Comparison of ENCODE assay signal across 15 cellular contexts in genomic region chr20:49832632-49833327, GRCh38. TPM values are rescaled to one million over a fixed set of nuclear protein-coding genes. Genes with fewer than 3 reads are reported as not detected.
A peak's percentile ranks its signal among the peaks of the same experiment; 100 is the strongest.
DNase-seq lines count a peak whose midpoint lies in the region; ATAC-seq and TF ChIP-seq lines count a peak whose summit lies in the region.
"Had no signal": no experiment of that assay in that cellular context is flagged by ENCODE, and none has a peak within 500 bp of the region (broad histone marks: within the 10 kb centered on the region; RNA-seq: fewer than 3 reads in every experiment).

No MANE protein-coding gene starts in this region.

- no peaks in the 10 kb centered on the region for H3K9me2 ChIP-seq in OCI-LY7 (ENCODE audit: insufficient read depth, low read length)

- DNase-seq in CD1c-positive myeloid dendritic cell (ENCODE audit: extremely low spot score) (peak; percentile 53), OCI-LY7 (ENCODE audit: low spot score) (peak; percentile 58), prostate gland (ENCODE audit: low spot score) (peak; percentile 76), GM19240 (ENCODE audit: insufficient read length, low spot score) (no peak), esophagus muscularis mucosa (ENCODE audit: extremely low spot score) (no peak)
- no peak for DNase-seq in effector CD8-positive, alpha-beta T cell (lab: John Stamatoyannopoulos, UW)
- DNase-seq: activated effector memory CD4-positive, alpha-beta T cell treated with Interleukin-2 at 50 U/mL for 16 hours; CD4-positive, alpha-beta T cell; foreskin keratinocyte; NCI-H1048; NCI-H524 treated with DMSO at 0.1 percent for 48 hours; stimulated activated CD4-positive, alpha-beta T cell treated with anti-CD3 and anti-CD28 coated beads, Interleukin-12 subunit alpha, Interleukin-12 subunit beta, amount 100 ng/mL, for 4 hours; SW 1271 had no signal

- WGBS in prostate gland: 73% methylated on average over 13 of the region's 13 CpGs
- WGBS in esophagus muscularis mucosa: 88% methylated on average over 13 of the region's 13 CpGs

- ATAC-seq in esophagus mucosa (peak; percentile 46), HG03469 (IDR thresholded peaks at IDR 0.05; ENCODE audit: unreplicated experiment) (no peak)
- ATAC-seq: foreskin keratinocyte had no signal

- no peak overlapping the region for H3K4me3 ChIP-seq in OCI-LY7 (ENCODE audit: low read depth, low read length, poor library complexity, severe bottlenecking)
- H3K4me3 ChIP-seq in prostate gland: no peak overlapping the region
- H3K4me3 ChIP-seq in esophagus muscularis mucosa: no peak overlapping the region

- POLR2A ChIA-PET in OCI-LY7 (lab: Charles Lee): interaction anchor here (1.5 to 1.7 kb wide), 2 partner anchors 20 to 185 kb away, joined by 5 read pairs; partner anchors contain the start of gene SLC9A8

- no peaks in the 10 kb centered on the region for H4K20me1 ChIP-seq in OCI-LY7 (ENCODE audit: insufficient read depth, low read length)

- H3K36me3 ChIP-seq in OCI-LY7 (ENCODE audit: insufficient read depth, low read length): peaks cover 52% of the 10 kb centered on the region
- no peaks in the 10 kb centered on the region for H3K36me3 ChIP-seq in prostate gland
- peaks cover 0 to 54% (median 24%) of the 10 kb centered on the region in 4 donors for H3K36me3 ChIP-seq in esophagus muscularis mucosa

- H2AFZ ChIP-seq in OCI-LY7 (ENCODE audit: low read length): no peak overlapping the region

- H3K27ac ChIP-seq in OCI-LY7 (ENCODE audit: low read depth, low read length, poor library complexity, severe bottlenecking) (peak overlapping the region; percentile 28), prostate gland (peak overlapping the region; percentile 76 to 83), esophagus muscularis mucosa (replicated peaks in 1 of 4) (peak overlapping the region in 2 of 4 donors; percentile 0 to 46)
- H3K27ac ChIP-seq: foreskin keratinocyte had no signal

- TF ChIP-seq POLR2A in prostate gland (IDR thresholded peaks at IDR 0.05) (no peak), esophagus muscularis mucosa (IDR thresholded peaks at IDR 0.05; ENCODE audit: low read depth) (no peak)

- H3K79me2 ChIP-seq in OCI-LY7 (ENCODE audit: insufficient read depth, low read depth, low read length): no peaks in the 10 kb centered on the region

- CTCF ChIA-PET in OCI-LY7 (lab: Charles Lee; ENCODE audit: unreplicated experiment): no interaction called here

- H3K9me3 ChIP-seq in OCI-LY7 (ENCODE audit: low read length) (no peaks in the 10 kb centered on the region), prostate gland (no peaks in the 10 kb centered on the region), esophagus muscularis mucosa (no peaks in the 10 kb centered on the region)

- intact Hi-C loops in OCI-LY7 (cut with micrococcal nuclease; ENCODE audit: unreplicated experiment) (no loop called here), prostate gland (cut with DNase I) (no loop called here), esophagus muscularis mucosa (cut with DNase I) (no loop called here)

- TF ChIP-seq EP300 in esophagus muscularis mucosa (IDR thresholded peaks at IDR 0.05): no peak

- H3K4me1 ChIP-seq in OCI-LY7 (ENCODE audit: insufficient read depth, low read length, poor library complexity, severe bottlenecking) (peaks cover 19% of the 10 kb centered on the region), prostate gland (replicated peaks) (peaks cover 16% of the 10 kb centered on the region), esophagus muscularis mucosa (peaks cover 0 to 15% (median 9%) of the 10 kb centered on the region in 4 donors)

- peak overlapping the region; percentile 19; the same call in 1 of the 2 replicates for H3K4me2 ChIP-seq in OCI-LY7 (ENCODE audit: low read length)

- TF ChIP-seq CTCF in OCI-LY7 (conservative IDR thresholded peaks at IDR 0.05; ENCODE audit: low read length) (no peak), prostate gland (IDR thresholded peaks at IDR 0.05) (no peak), esophagus muscularis mucosa (IDR thresholded peaks at IDR 0.05) (no peak)

- BruUV-seq in OCI-LY7 (replicated peaks; lab: Mats Ljungman, UMichigan): no TSS peak

- H3K27me3 ChIP-seq in prostate gland (replicated peaks; ENCODE audit: insufficient read depth): no peaks in the 10 kb centered on the region
- H3K27me3 ChIP-seq in esophagus muscularis mucosa: no peaks in the 10 kb centered on the region
- H3K27me3 ChIP-seq: foreskin keratinocyte had no signal

RNA-seq across cellular contexts. Expression of gene SLC9A8, which starts 20.2 kb away (rescaled TPM):
- 13.9 and 30.3 TPM in 2 replicates for total RNA-seq in OCI-LY7 (2014; rRNA removed; shearing (Covaris generic))
- total RNA-seq in OCI-LY7 (2022) (22.0 and 28.7 TPM in 2 replicates), esophagus mucosa (12.0 TPM), prostate gland (10 to 100 TPM; 13.5 to 26.4 TPM), esophagus muscularis mucosa (1 to 10 TPM; 7.5 to 9.0 (median 7.5) TPM)

Comparison
In these comparisons a context has a peak if more than half of its experiments do, and no peak if none do; other contexts are left out.
1. DNase-seq: peak in CD1c-positive myeloid dendritic cell (single experiment), OCI-LY7 (single experiment) and prostate gland (single experiment); none in GM19240 (single experiment), esophagus muscularis mucosa (single experiment) and effector CD8-positive, alpha-beta T cell (single experiment).